In the genomic region with DNA sequence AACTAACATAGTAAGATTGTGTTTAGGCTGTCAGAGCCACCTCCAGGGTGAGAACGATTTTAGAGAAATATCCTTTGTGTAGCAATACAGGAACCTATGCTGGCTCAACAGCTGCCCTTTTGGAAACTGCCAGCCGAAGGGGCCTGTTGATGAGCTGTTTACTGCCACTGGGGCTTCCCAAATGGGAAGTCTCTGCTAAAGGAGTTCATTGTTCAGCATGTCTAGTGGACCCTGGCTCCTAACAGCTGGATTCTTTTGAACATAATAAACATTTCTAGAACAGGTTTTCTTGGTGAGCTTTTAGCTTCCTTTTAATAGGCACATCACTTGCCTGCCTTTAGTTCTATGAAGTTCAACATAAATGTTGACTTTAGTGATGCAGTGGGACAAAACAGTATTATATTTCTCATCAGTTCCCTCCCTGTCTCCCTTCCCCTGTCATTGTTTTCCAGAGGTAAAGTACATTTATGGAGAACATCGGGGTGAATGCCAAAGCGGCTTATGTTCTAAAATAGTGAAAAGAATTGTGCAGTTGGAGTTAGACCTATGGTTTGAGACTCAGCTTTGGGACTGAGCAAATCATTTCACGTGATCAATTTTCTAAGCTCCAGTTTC, we compare ENCODE assay signal across 14 cellular contexts. TPM values are rescaled to one million over a fixed set of nuclear protein-coding genes. Genes with fewer than 3 reads are reported as not detected.
DNase-seq lines count a peak whose midpoint lies in the region; ATAC-seq and TF ChIP-seq lines count a peak whose summit lies in the region.
"Had no signal": no experiment of that assay in that cellular context is flagged by ENCODE, and none has a peak within 500 bp of the region (broad histone marks: within the 10 kb centered on the region; RNA-seq: fewer than 3 reads in every experiment).

No MANE protein-coding gene starts in this region.

- POLR2A ChIA-PET in CD4-positive, alpha-beta T cell (lab: Charles Lee) = interaction anchor here (0.6 kb wide), 1 partner anchor 150 kb away, joined by 5 read pairs; no protein-coding TSS in a partner anchor

- peaks cover 35% of the 10 kb centered on the region for H3K4me1 ChIP-seq in GM23338 (ENCODE audit: insufficient read depth)
- H3K4me1 ChIP-seq in SJCRH30 = peaks cover 24% of the 10 kb centered on the region
- H3K4me1 ChIP-seq in right lobe of liver = peaks cover 0 to 49% (median 15%) of the 10 kb centered on the region in 4 donors

- intact Hi-C loops in right lobe of liver (cut with DNase I) = no loop called here
- intact Hi-C loops in CD4-positive, alpha-beta T cell (cut with DNase I, micrococcal nuclease) = no loop called here

- no peak overlapping the region for H2AFZ ChIP-seq in GM23338

- H3K27ac Mint-ChIP-seq in GM23338 (no peak overlapping the region; the same call in 1 of the 2 replicates), immature natural killer cell (no peak overlapping the region)
- H3K27ac Mint-ChIP-seq in CD4-positive, alpha-beta T cell = no peak overlapping the region

- DNase-seq in AML-193 (lab: John Stamatoyannopoulos, UW) = peak; percentile 64 to 79
- DNase-seq in GM23338 (ENCODE audit: low spot score) = no peak
- DNase-seq in SJCRH30 = peak; percentile 79 to 92
- no peak for DNase-seq in right lobe of liver
- no peak for DNase-seq in immature natural killer cell
- DNase-seq in RPMI8226 = no peak
- no peak for DNase-seq in CD4-positive, alpha-beta T cell
- DNase-seq: foreskin fibroblast, midbrain, NCI-H446 treated with DMSO at 0.1 percent for 48 hours, thyroid gland had no signal

- H3K36me3 Mint-ChIP-seq in GM23338 (ENCODE audit: low read depth) (peaks cover 10% of the 10 kb centered on the region; the same call in 2 of the 3 replicates), immature natural killer cell (peaks cover 0 to 3% (median 3%) of the 10 kb centered on the region in 3 donors)
- H3K36me3 Mint-ChIP-seq in CD4-positive, alpha-beta T cell (ENCODE audit: low read depth) = no peaks in the 10 kb centered on the region

- H3K27ac ChIP-seq in GM23338 (ENCODE audit: low read depth) (0 out of 2 replicates have a peak overlapping the region, but pooled peaks have one; percentile 63), SJCRH30 (peak overlapping the region; percentile 72), right lobe of liver (peak overlapping the region in 2 of 3 donors; percentile 17 to 54)
- H3K27ac ChIP-seq in CD4-positive, alpha-beta T cell (ENCODE audit: low read depth, low read length) = no peak overlapping the region
- H3K27ac ChIP-seq: cardiac muscle cell, thyroid gland had no signal

- H3K4me3 ChIP-seq in GM23338 (no peak overlapping the region), SJCRH30 (no peak overlapping the region), right lobe of liver (no peak overlapping the region)
- H3K4me3 ChIP-seq: cardiac muscle cell, thyroid gland had no signal

- H3K4me1 Mint-ChIP-seq in GM23338 (peaks cover 52% of the 10 kb centered on the region), immature natural killer cell (peaks cover 8 to 26% of the 10 kb centered on the region in 2 donors)
- peaks cover 4% of the 10 kb centered on the region for H3K4me1 Mint-ChIP-seq in CD4-positive, alpha-beta T cell (ENCODE audit: low read depth)

- no peak for TF ChIP-seq POLR2A in right lobe of liver (IDR thresholded peaks at IDR 0.05)

- H3K27me3 Mint-ChIP-seq in GM23338 (ENCODE audit: insufficient read depth, low read depth, poor library complexity) (peaks cover 4% of the 10 kb centered on the region), immature natural killer cell (ENCODE audit: low read depth in 3 of 3) (peaks cover 0 to 2% (median 0%) of the 10 kb centered on the region in 3 donors)
- no peaks in the 10 kb centered on the region for H3K27me3 Mint-ChIP-seq in CD4-positive, alpha-beta T cell

- ATAC-seq in GM23338 (peak; percentile 18; the same call in 2 of the 3 replicates), right lobe of liver (peak; percentile 23 to 37 (median 26)), HG02642 (IDR thresholded peaks at IDR 0.05; ENCODE audit: poor library complexity, unreplicated experiment) (no peak)
- no peak for ATAC-seq in CD4-positive, alpha-beta T cell (ENCODE audit: poor library complexity)
- ATAC-seq: HCT116 had no signal

- H3K9me3 ChIP-seq in SJCRH30 (replicated peaks) = no peaks in the 10 kb centered on the region
- no peaks in the 10 kb centered on the region for H3K9me3 ChIP-seq in right lobe of liver
- no peaks in the 10 kb centered on the region for H3K9me3 ChIP-seq in CD4-positive, alpha-beta T cell (ENCODE audit: control insufficient read depth, low read length)
- H3K9me3 ChIP-seq: thyroid gland had no signal

- H3K4me3 Mint-ChIP-seq in GM23338 (no peak overlapping the region), immature natural killer cell (no peak overlapping the region)
- H3K4me3 Mint-ChIP-seq in CD4-positive, alpha-beta T cell = no peak overlapping the region

- H3K36me3 ChIP-seq in GM23338 (ENCODE audit: insufficient read depth) = no peaks in the 10 kb centered on the region
- 0 out of 2 replicates have a peak, but pooled peaks cover 2% of the 10 kb centered on the region for H3K36me3 ChIP-seq in SJCRH30
- H3K36me3 ChIP-seq in right lobe of liver = no peaks in the 10 kb centered on the region
- H3K36me3 ChIP-seq: cardiac muscle cell, thyroid gland had no signal

- peaks cover 76% of the 10 kb centered on the region for H4K20me1 ChIP-seq in GM23338 (replicated peaks; ENCODE audit: insufficient read depth)

- TF ChIP-seq CTCF in GM23338 (conservative IDR thresholded peaks at IDR 0.05; ENCODE audit: low read depth in 2 of 2) (no peak), right lobe of liver (IDR thresholded peaks at IDR 0.05) (no peak)
- no peak for TF ChIP-seq CTCF in CD4-positive, alpha-beta T cell (IDR thresholded peaks at IDR 0.05)

- CTCF ChIA-PET in CD4-positive, alpha-beta T cell (lab: Charles Lee) = interaction anchor here (1.3 kb wide), 1 partner anchor 40 kb away, joined by 3 read pairs; no protein-coding TSS in a partner anchor

- H3K9me3 Mint-ChIP-seq in GM23338 = no peaks in the 10 kb centered on the region
- no peaks in the 10 kb centered on the region for H3K9me3 Mint-ChIP-seq in immature natural killer cell
- H3K9me3 Mint-ChIP-seq in CD4-positive, alpha-beta T cell = no peaks in the 10 kb centered on the region

- H3F3A ChIP-seq in GM23338 (replicated peaks; ENCODE audit: low read depth) = no peaks in the 10 kb centered on the region

- peaks cover 100% of the 10 kb centered on the region for H3K79me2 ChIP-seq in GM23338 (replicated peaks; ENCODE audit: insufficient read depth)

- H3K4me2 ChIP-seq in GM23338 = no peak overlapping the region

- H3K27me3 ChIP-seq in GM23338 (ENCODE audit: insufficient read depth) = no peaks in the 10 kb centered on the region
- no peaks in the 10 kb centered on the region for H3K27me3 ChIP-seq in SJCRH30
- H3K27me3 ChIP-seq in right lobe of liver = no peaks in the 10 kb centered on the region
- H3K27me3 ChIP-seq in CD4-positive, alpha-beta T cell (ENCODE audit: control insufficient read depth, insufficient read depth, low read length) = no peaks in the 10 kb centered on the region
- H3K27me3 ChIP-seq: cardiac muscle cell, thyroid gland had no signal

- 16% methylated on average over 5 of the region's 5 CpGs for WGBS in right lobe of liver (ENCODE audit: insufficient coverage, low coverage, low lambda C conversion rate, missing lambda C conversion rate)

- H3K9me2 ChIP-seq in GM23338 (ENCODE audit: insufficient read depth) = no peaks in the 10 kb centered on the region

TF ChIP-seq in GM23338, 12 proteins besides CTCF, POLR2A, EP300 and RAD21 (continues in another document):
- TF ChIP-seq CREB1 (CRISPR knock-in tag; IDR thresholded peaks at IDR 0.05; ENCODE audit: low read depth) (no peak), ZNF114 (CRISPR knock-in tag; IDR thresholded peaks at IDR 0.05) (no peak)

RNA-seq across cellular contexts. Expression of a gene that starts 57.4 kb away (rescaled TPM):
- total RNA-seq in GM23338 (2014; rRNA removed; shearing (Covaris generic)) = 141 and 149 TPM in 2 replicates
- polyA plus RNA-seq in GM23338 (2016; fragmentation: Nextera tagmentation; extraction: Ambion mirVana) (101 and 104 TPM in 2 replicates), immature natural killer cell (10 to 100 TPM; 18.4 to 28.7 (median 24.8) TPM)
- 84.2 and 85.0 TPM in 2 replicates for total RNA-seq in SJCRH30 (2014; rRNA removed; shearing (Covaris generic))
- total RNA-seq in right lobe of liver = 10 to 100 TPM in 3 of 6 experiments, 1 to 10 TPM in 3; 8.4 to 22.9 (median 10.4) TPM
- total RNA-seq in CD4-positive, alpha-beta T cell = under 1 TPM; 0.67 to 0.71 TPM

Comparison
In these comparisons a context has a peak if more than half of its experiments do, and no peak if none do; other contexts are left out.
1. DNase-seq: peak in AML-193 (2 of 2) and SJCRH30 (2 of 2); none in GM23338 (single experiment), right lobe of liver (0 of 3), immature natural killer cell (0 of 3), RPMI8226 (single experiment) and CD4-positive, alpha-beta T cell (0 of 10).
2. ATAC-seq: peak in GM23338 (single experiment) and right lobe of liver (4 of 4); none in HG02642 (single experiment) and CD4-positive, alpha-beta T cell (single experiment).
3. RNA of a gene that starts 57.4 kb away (total RNA-seq): 141 to 149 TPM in GM23338, 84.2 to 85.0 TPM in SJCRH30 and 8.4 to 22.9 TPM in right lobe of liver; 0.67 to 0.71 TPM in CD4-positive, alpha-beta T cell; every median in the first group is over 4 times any median in the second.